Comparison of ENCODE assay signal across 8 cellular contexts in genomic region chr3:11290743-11291680, GRCh38. TPM values are rescaled to one million over a fixed set of nuclear protein-coding genes. Genes with fewer than 3 reads are reported as not detected.
DNase-seq lines count a peak whose midpoint lies in the region; ATAC-seq and TF ChIP-seq lines count a peak whose summit lies in the region.

No MANE protein-coding gene starts in this region.

- H3K9me3 Mint-ChIP-seq in chondrocyte (ENCODE audit: low read depth) = no peaks in the 10 kb centered on the region

- no peaks in the 10 kb centered on the region for H3K27me3 Mint-ChIP-seq in chondrocyte (ENCODE audit: low read depth)

- no peaks in the 10 kb centered on the region for H3K27me3 ChIP-seq in left ventricle myocardium inferior (ENCODE audit: low read depth)
- H3K27me3 ChIP-seq in dorsolateral prefrontal cortex = no peaks in the 10 kb centered on the region
- no peaks in the 10 kb centered on the region for H3K27me3 ChIP-seq in uterus

- DNase-seq in left ventricle myocardium inferior (no peak), left ventricle myocardium superior (no peak), NCI-H69 (lab: John Stamatoyannopoulos, UW) (peak; percentile 13), chondrocyte (ENCODE audit: low spot score) (no peak), stromal cell of bone marrow (ENCODE audit: low read depth) (peak; percentile 41), dorsolateral prefrontal cortex (no peak), HPDE6-E6E7 (ENCODE audit: extremely low spot score) (no peak), uterus (no peak)

- H3K9me3 ChIP-seq in left ventricle myocardium inferior (replicated peaks) (no peaks in the 10 kb centered on the region), uterus (no peaks in the 10 kb centered on the region)

- H3K4me1 ChIP-seq in left ventricle myocardium inferior (peaks cover 53% of the 10 kb centered on the region), uterus (peaks cover 4 to 22% of the 10 kb centered on the region in 2 donors)

- no peak overlapping the region for H3K4me3 Mint-ChIP-seq in chondrocyte (ENCODE audit: unreplicated experiment)

- no peak for TF ChIP-seq CTCF in left ventricle myocardium inferior (IDR thresholded peaks at IDR 0.05; ENCODE audit: borderline replicate concordance)
- no peak for TF ChIP-seq CTCF in chondrocyte (IDR thresholded peaks at IDR 0.05)
- no peak for TF ChIP-seq CTCF in dorsolateral prefrontal cortex (IDR thresholded peaks at IDR 0.05 in 54 of 56, conservative IDR thresholded peaks at IDR 0.05 in 2 of 56; ENCODE audit: low read depth in 1 of 56, partially characterized antibody in 56 of 56)
- TF ChIP-seq CTCF in uterus (IDR thresholded peaks at IDR 0.05) = no peak

- H3K27ac Mint-ChIP-seq in chondrocyte (ENCODE audit: unreplicated experiment) = peak overlapping the region; percentile 53

- TF ChIP-seq POLR2A in uterus (IDR thresholded peaks at IDR 0.05) = no peak

- ATAC-seq in left ventricle myocardium superior = no peak

- H3K36me3 ChIP-seq in left ventricle myocardium inferior = no peaks in the 10 kb centered on the region
- H3K36me3 ChIP-seq in uterus = no peaks in the 10 kb centered on the region

- H3K27ac ChIP-seq in left ventricle myocardium inferior (replicated peaks) (peak overlapping the region; percentile 53), dorsolateral prefrontal cortex (peak overlapping the region in 8 of 59 donors; percentile 3 to 84 (median 18)), uterus (no peak overlapping the region)

- intact Hi-C loops in left ventricle myocardium inferior (cut with micrococcal nuclease) (no loop called here), left ventricle myocardium superior (cut with micrococcal nuclease) (no loop called here), dorsolateral prefrontal cortex (cut with DNase I) (no loop called here), uterus (cut with DNase I; ENCODE audit: low total_unique reads) (no loop called here)

- H3K36me3 Mint-ChIP-seq in chondrocyte (ENCODE audit: low read depth) = peaks cover 4% of the 10 kb centered on the region

- peaks cover 51% of the 10 kb centered on the region for H3K4me1 Mint-ChIP-seq in chondrocyte (ENCODE audit: low read depth)

- H3K4me3 ChIP-seq in left ventricle myocardium inferior (no peak overlapping the region), dorsolateral prefrontal cortex (no peak overlapping the region), uterus (no peak overlapping the region)

RNA-seq across cellular contexts. Expression of gene ATG7, which starts 18.8 kb away (rescaled TPM):
- total RNA-seq in left ventricle myocardium inferior (15.7 TPM), left ventricle myocardium superior (15.9 TPM), chondrocyte (27.4 to 34.3 TPM (median 29.0 TPM) in 3 replicates), dorsolateral prefrontal cortex (10 to 100 TPM; 48.9 to 92.7 (median 70.5) TPM), uterus (100 to 1,000 TPM in 2 of 4 donors, 10 to 100 TPM in 2; 54.8 to 126 (median 100) TPM)

Comparison
In these comparisons a context has a peak if more than half of its experiments do, and no peak if none do; other contexts are left out.
1. DNase-seq: peak in NCI-H69 (single experiment) and stromal cell of bone marrow (single experiment); none in left ventricle myocardium inferior (single experiment), left ventricle myocardium superior (single experiment), chondrocyte (single experiment), dorsolateral prefrontal cortex (0 of 10), HPDE6-E6E7 (single experiment) and uterus (0 of 2).